In genomic region chr2:197577446-197577845, GRCh38 we compare ENCODE assay signal across 32 cellular contexts.
A peak's percentile ranks its signal among the peaks of the same experiment; 100 is the strongest.
DNase-seq lines count a peak whose midpoint lies in the region; ATAC-seq and TF ChIP-seq lines count a peak whose summit lies in the region.
"Had no signal": no experiment of that assay in that cellular context is flagged by ENCODE, and none has a peak within 500 bp of the region (broad histone marks: within the 10 kb centered on the region; RNA-seq: fewer than 3 reads in every experiment).

No MANE protein-coding gene starts in this region.

- no peak overlapping the region for H3K4me3 Mint-ChIP-seq in GM23338
- H3K4me3 Mint-ChIP-seq: activated CD4-positive, alpha-beta T cell treated with anti-CD3 and anti-CD28 coated beads, Interleukin-2, amount 10 ng/mL, durations not matched to agents 7 days and 5 days; activated naive CD8-positive, alpha-beta T cell; nephron progenitor cell had no signal

- intact Hi-C loops in left ventricle myocardium superior (cut with micrococcal nuclease) (no loop called here), sciatic nerve (cut with DNase I) (no loop called here)

- TF ChIP-seq CTCF in GM23338 (conservative IDR thresholded peaks at IDR 0.05; ENCODE audit: low read depth in 2 of 2) (no peak), VCaP (conservative IDR thresholded peaks at IDR 0.05) (no peak)

- no peak overlapping the region for H3K4me3 ChIP-seq in GM23338
- H3K4me3 ChIP-seq: ascending aorta; BLaER1 treated with 17β-estradiol and CSF1 and Interleukin-3, amounts not matched to agents 10 nM and 100 nM; coronary artery; GM12878; lung; MG63; thyroid gland; uterus had no signal

- peak overlapping the region; percentile 6 for H3K4me2 ChIP-seq in GM23338
- H3K4me2 ChIP-seq: BLaER1 treated with 17β-estradiol and CSF1 and Interleukin-3, amounts not matched to agents 10 nM and 100 nM had no signal

- H3K4me1 ChIP-seq in GM23338 (ENCODE audit: insufficient read depth), result peaks cover 37% of the 10 kb centered on the region
- H3K4me1 ChIP-seq: BLaER1 treated with 17β-estradiol and CSF1 and Interleukin-3, amounts not matched to agents 10 nM and 100 nM; thyroid gland; uterus had no signal

- no peaks in the 10 kb centered on the region for H4K20me1 ChIP-seq in GM23338 (replicated peaks; ENCODE audit: insufficient read depth)
- H4K20me1 ChIP-seq: BLaER1 treated with 17β-estradiol and CSF1 and Interleukin-3, amounts not matched to agents 10 nM and 100 nM had no signal

- ATAC-seq in GM23338 (no peak), left ventricle myocardium superior (peak; percentile 71), sciatic nerve (peak; percentile 78), HG03045 (IDR thresholded peaks at IDR 0.05; ENCODE audit: unreplicated experiment) (no peak)
- ATAC-seq: GM12878; stimulated activated naive CD8-positive, alpha-beta T cell treated with anti-CD3 and anti-CD28 coated beads, Interleukin-15, Interleukin-2, amounts not matched to agents 100 U/mL and 50 U/mL, for 24 hours had no signal

- H3K27me3 Mint-ChIP-seq in GM23338 (ENCODE audit: insufficient read depth, low read depth, poor library complexity), result peaks cover 2% of the 10 kb centered on the region
- H3K27me3 Mint-ChIP-seq: activated CD4-positive, alpha-beta T cell treated with anti-CD3 and anti-CD28 coated beads, Interleukin-2, amount 10 ng/mL, durations not matched to agents 7 days and 5 days; activated naive CD8-positive, alpha-beta T cell had no signal

- H3K27me3 ChIP-seq in GM23338 (ENCODE audit: insufficient read depth), result no peaks in the 10 kb centered on the region
- H3K27me3 ChIP-seq: ascending aorta; BLaER1 treated with 17β-estradiol and CSF1 and Interleukin-3, amounts not matched to agents 10 nM and 100 nM; MG63; thyroid gland; uterus had no signal

- H2AFZ ChIP-seq in GM23338, result no peak overlapping the region

- H3K79me2 ChIP-seq in GM23338 (replicated peaks; ENCODE audit: insufficient read depth), result no peaks in the 10 kb centered on the region; the same call in 1 of the 2 replicates

- H3K27ac ChIP-seq in GM23338 (ENCODE audit: low read depth) (peak overlapping the region; percentile 89), VCaP (peak overlapping the region; percentile 61)
- H3K27ac ChIP-seq: BLaER1 treated with 17β-estradiol and CSF1 and Interleukin-3, amounts not matched to agents 10 nM and 100 nM; thyroid gland; uterus; WERI-Rb-1 had no signal

- peaks cover 14% of the 10 kb centered on the region for H3K4me1 Mint-ChIP-seq in GM23338
- H3K4me1 Mint-ChIP-seq: activated CD4-positive, alpha-beta T cell treated with anti-CD3 and anti-CD28 coated beads, Interleukin-2, amount 10 ng/mL, durations not matched to agents 7 days and 5 days; nephron progenitor cell had no signal

- H3K27ac Mint-ChIP-seq in GM23338, result no peak overlapping the region; the same call in 1 of the 2 replicates
- H3K27ac Mint-ChIP-seq: activated CD4-positive, alpha-beta T cell treated with anti-CD3 and anti-CD28 coated beads, Interleukin-2, amount 10 ng/mL, durations not matched to agents 7 days and 5 days; activated naive CD8-positive, alpha-beta T cell; nephron progenitor cell had no signal

- peaks cover 31% of the 10 kb centered on the region for H3K9me3 Mint-ChIP-seq in GM23338

- peaks cover 10% of the 10 kb centered on the region; the same call in 1 of the 2 replicates for H3K9me2 ChIP-seq in GM23338 (ENCODE audit: insufficient read depth)

- peaks cover 16% of the 10 kb centered on the region for H3K36me3 ChIP-seq in GM23338 (ENCODE audit: insufficient read depth)
- H3K36me3 ChIP-seq: thyroid gland, uterus, WERI-Rb-1 had no signal

- DNase-seq in GM23338 (ENCODE audit: low spot score) (no peak), left ventricle myocardium superior (no peak), sciatic nerve (ENCODE audit: low spot score) (no peak), NCI-H146 (lab: John Stamatoyannopoulos, UW) (no peak)
- no peak for DNase-seq in stimulated activated naive CD4-positive, alpha-beta T cell treated with Interleukin-2 at 50 U/mL for 16 hours (lab: John Stamatoyannopoulos, UW)
- DNase-seq: activated CD4-positive, alpha-beta T cell treated with anti-CD3 and anti-CD28 coated beads, Interleukin-2, amount 10 ng/mL, durations not matched to agents 7 days and 5 days; activated effector memory CD4-positive, alpha-beta T cell treated with Interleukin-2 at 50 U/mL for 16 hours; activated T-cell treated with anti-CD3 and anti-CD28 coated beads, Interleukin-2, amount 50 U/mL, for 1 hour; erythroblast; GOT3; KG1; kidney; MG63; NCI-H1417; NCI-H2081 treated with DMSO at 0.1 percent for 48 hours; NCI-H345; NCI-H69; nephron progenitor cell; SHP77 treated with DMSO at 0.1 percent for 48 hours; small intestine; stimulated activated naive CD8-positive, alpha-beta T cell treated with anti-CD3 and anti-CD28 coated beads, Interleukin-15, Interleukin-2, amounts not matched to agents 100 U/mL and 50 U/mL, for 24 hours; thyroid gland; uterus; WERI-Rb-1 had no signal

- H3K36me3 Mint-ChIP-seq in GM23338 (ENCODE audit: low read depth), result peaks cover 31% of the 10 kb centered on the region

- H3F3A ChIP-seq in GM23338 (replicated peaks; ENCODE audit: low read depth), result 0 out of 2 replicates have a peak, but pooled peaks cover 3% of the 10 kb centered on the region

TF ChIP-seq in GM23338, 12 proteins besides CTCF, POLR2A, EP300 and RAD21 (continues in another document):
- no peak for TF ChIP-seq STAT1 (IDR thresholded peaks at IDR 0.05; ENCODE audit: unreplicated experiment)
- TF ChIP-seq ZNF462 (CRISPR knock-in tag; IDR thresholded peaks at IDR 0.05), result no peak

Comparison
In these comparisons a context has a peak if more than half of its experiments do, and no peak if none do; other contexts are left out.
1. ATAC-seq: peak in left ventricle myocardium superior (single experiment) and sciatic nerve (single experiment); none in GM23338 (single experiment) and HG03045 (single experiment).